In the genomic region with DNA sequence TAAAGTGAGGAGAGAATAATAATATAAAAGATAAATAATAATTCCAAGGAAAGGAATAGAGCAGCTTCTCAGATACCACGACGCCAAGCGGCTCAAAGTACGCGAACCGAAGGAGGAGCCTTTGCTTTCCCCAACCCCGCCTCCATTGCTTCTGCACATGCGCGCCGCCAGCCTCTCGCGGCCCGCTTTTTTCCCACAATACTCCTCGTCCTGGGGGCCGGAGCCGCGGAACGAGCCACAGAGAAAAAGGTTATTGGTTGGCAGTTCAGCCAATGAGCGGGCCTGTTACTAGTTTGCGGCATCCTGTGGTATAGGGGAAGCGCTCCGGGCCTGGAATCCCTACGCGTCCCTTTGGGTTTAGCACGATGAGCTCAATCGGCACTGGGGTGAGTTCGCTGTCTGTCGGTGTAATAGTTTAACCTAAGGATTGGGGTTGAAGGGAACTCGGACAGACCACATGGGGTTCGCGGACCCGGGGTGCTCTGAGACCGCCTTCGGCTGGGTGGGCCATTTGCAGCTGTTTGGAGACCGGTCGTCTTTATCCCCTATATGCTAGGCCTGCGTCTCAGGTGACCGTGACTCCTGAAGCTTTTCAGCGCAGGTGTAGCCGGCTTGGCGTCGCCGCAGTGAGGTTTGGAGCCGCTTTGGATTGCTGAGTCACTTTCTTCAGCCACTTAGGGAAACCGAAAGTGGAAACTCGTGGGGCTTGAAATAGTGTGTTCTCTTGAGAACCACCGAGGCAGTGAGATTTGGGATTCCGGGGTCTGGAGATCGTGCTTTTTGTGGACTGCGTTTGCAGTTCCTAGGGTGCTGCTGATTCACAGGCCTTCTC, we compare ENCODE assay signal across 8 cellular contexts. TPM values are rescaled to one million over a fixed set of nuclear protein-coding genes. Genes with fewer than 3 reads are reported as not detected.
DNase-seq lines count a peak whose midpoint lies in the region; ATAC-seq, FAIRE-seq and TF ChIP-seq lines count a peak whose summit lies in the region.

Gene PSMA3 (plus strand): TSS at position 288 of the 832 bp plus-strand sequence. CDS start 78 bp downstream, at position 366.

- no peaks in the 10 kb centered on the region for H3K27me3 ChIP-seq in ascending aorta
- H3K27me3 ChIP-seq in right atrium auricular region, result no peaks in the 10 kb centered on the region
- no peaks in the 10 kb centered on the region for H3K27me3 ChIP-seq in psoas muscle (ENCODE audit: insufficient read depth in 3 of 3, low read length in 2 of 3)

- TF ChIP-seq CTCF in ascending aorta (IDR thresholded peaks at IDR 0.05) (no peak), right atrium auricular region (IDR thresholded peaks at IDR 0.05) (peak in 1 of 2 donors; percentile 20), psoas muscle (IDR thresholded peaks at IDR 0.05) (no peak)

- peaks cover 1% of the 10 kb centered on the region for H3K27me3 Mint-ChIP-seq in T-helper 2 cell treated with Interferon-gamma antibody and Interleukin-4, amounts not matched to agents 5 μg/mL and 100 μg/mL, for 36 hours (ENCODE audit: low read depth)

- H3K27ac ChIP-seq in ascending aorta (peak within 1 kb of the TSS; percentile 87 to 96), right atrium auricular region (peak within 1 kb of the TSS; percentile 95), psoas muscle (peak within 1 kb of the TSS; percentile 98)

- intact Hi-C loops in ascending aorta (cut with DNase I) (loop anchor here (1.0 to 5.0 kb wide), 2 partner anchors 47 to 53 kb away; no protein-coding TSS in a partner anchor), psoas muscle (cut with DNase I) (loop anchor here (2.0 to 5.0 kb wide), 3 partner anchors 38 to 54 kb away; partner anchors contain the start of gene ARID4A (in 2 of the 2))

- peaks cover 14% of the 10 kb centered on the region for H3K36me3 Mint-ChIP-seq in T-helper 2 cell treated with Interferon-gamma antibody and Interleukin-4, amounts not matched to agents 5 μg/mL and 100 μg/mL, for 36 hours (ENCODE audit: low read depth)

- 0 to 1% (median 0%) methylated on average over 49 to 50 of the region's 50 CpGs for WGBS in psoas muscle, 3 donors

- peaks cover 36% of the 10 kb centered on the region for H3K4me1 Mint-ChIP-seq in T-helper 2 cell treated with Interferon-gamma antibody and Interleukin-4, amounts not matched to agents 5 μg/mL and 100 μg/mL, for 36 hours (ENCODE audit: low read depth)

- peak within 1 kb of the TSS; percentile 96 for H3K27ac Mint-ChIP-seq in T-helper 2 cell treated with Interferon-gamma antibody and Interleukin-4, amounts not matched to agents 5 μg/mL and 100 μg/mL, for 36 hours

- DNase-seq in NCI-H1930 (lab: John Stamatoyannopoulos, UW) (peak; percentile 95 to 96), ascending aorta (ENCODE audit: low spot score in 2 of 2) (peak; percentile 94 to 99), right atrium auricular region (ENCODE audit: low spot score) (peak; percentile 99), psoas muscle (peak; percentile 98 to 99), urothelium cell line (ENCODE audit: low spot score) (peak; percentile 100)
- peak; percentile 96 for DNase-seq in T-helper 2 cell treated with Interferon-gamma antibody and Interleukin-4, amounts not matched to agents 5 μg/mL and 100 μg/mL, for 36 hours (ENCODE audit: low spot score)

- H3K9me3 ChIP-seq in ascending aorta (no peaks in the 10 kb centered on the region), right atrium auricular region (no peaks in the 10 kb centered on the region), psoas muscle (no peaks in the 10 kb centered on the region)

- H3K4me3 ChIP-seq in ascending aorta (peak within 1 kb of the TSS; percentile 59 to 87), right atrium auricular region (peak within 1 kb of the TSS; percentile 76 to 78), psoas muscle (peak within 1 kb of the TSS; percentile 89)

- H3K4me3 Mint-ChIP-seq in T-helper 2 cell treated with Interferon-gamma antibody and Interleukin-4, amounts not matched to agents 5 μg/mL and 100 μg/mL, for 36 hours, result peak within 1 kb of the TSS; percentile 88

- H3K36me3 ChIP-seq in ascending aorta (peaks cover 0 to 10% of the 10 kb centered on the region in 2 donors), right atrium auricular region (peaks cover 11% of the 10 kb centered on the region), psoas muscle (ENCODE audit: insufficient read depth in 1 of 2, low read depth in 1 of 2) (peaks cover 3 to 31% of the 10 kb centered on the region in 2 donors)

- ATAC-seq in GM18502 (IDR thresholded peaks at IDR 0.05; ENCODE audit: poor library complexity, unreplicated experiment), result peak; percentile 90
- ATAC-seq in HG02970 (IDR thresholded peaks at IDR 0.05; ENCODE audit: low FRiP score, unreplicated experiment), result peak; percentile 84
- peak; percentile 92 to 96 (median 93) for ATAC-seq in psoas muscle

- H3K9me3 Mint-ChIP-seq in T-helper 2 cell treated with Interferon-gamma antibody and Interleukin-4, amounts not matched to agents 5 μg/mL and 100 μg/mL, for 36 hours, result no peaks in the 10 kb centered on the region

- peaks cover 2 to 16% of the 10 kb centered on the region in 2 donors for H3K4me1 ChIP-seq in ascending aorta
- H3K4me1 ChIP-seq in right atrium auricular region, result peaks cover 0 to 34% of the 10 kb centered on the region in 2 donors
- H3K4me1 ChIP-seq in psoas muscle, result peaks cover 35% of the 10 kb centered on the region

- FAIRE-seq in urothelium cell line (lab: Jason Lieb, UNC), result no peak

RNA-seq across cellular contexts. Expression of gene PSMA3, which starts in this region (rescaled TPM):
- 83.3 TPM for total RNA-seq in ascending aorta
- 10 to 100 TPM; 78.9 to 85.3 TPM for total RNA-seq in right atrium auricular region
- 100 to 1,000 TPM; 136 to 238 (median 211) TPM for total RNA-seq in psoas muscle
- polyA plus RNA-seq in psoas muscle, result 100 to 1,000 TPM; 235 to 466 (median 274) TPM

Comparison
In these comparisons a context has a peak if more than half of its experiments do, and no peak if none do; other contexts are left out.
1. Peak in every context shown above with its lines: DNase-seq, ATAC-seq, H3K4me3 ChIP-seq and H3K27ac ChIP-seq.